9 cellular contexts compared by ENCODE assay signal in genomic region chr7:54839538-54840213, GRCh38.
DNase-seq lines count a peak whose midpoint lies in the region; ATAC-seq and TF ChIP-seq lines count a peak whose summit lies in the region.
"Had no signal": no experiment of that assay in that cellular context is flagged by ENCODE, and none has a peak within 500 bp of the region (broad histone marks: within the 10 kb centered on the region; RNA-seq: fewer than 3 reads in every experiment).

No MANE protein-coding gene starts in this region.

- POLR2A ChIA-PET in MCF 10A (lab: Yijun Ruan, JAX) = interaction anchor here (1.2 to 2.8 kb wide), 5 partner anchors 27 to 124 kb away, joined by 3 to 10 read pairs (median 3); no protein-coding TSS in a partner anchor

- H3K36me3 ChIP-seq in breast epithelium (no peaks in the 10 kb centered on the region), RWPE2 (ENCODE audit: low read depth) (no peaks in the 10 kb centered on the region; the same call in 1 of the 2 replicates)

- peak overlapping the region in 1 of 2 donors; percentile 88 for H3K27ac ChIP-seq in breast epithelium
- peak overlapping the region; percentile 92 for H3K27ac ChIP-seq in RWPE2 (ENCODE audit: poor library complexity, severe bottlenecking)

- no peaks in the 10 kb centered on the region for H3K27me3 Mint-ChIP-seq in MCF 10A (ENCODE audit: insufficient read depth, unreplicated experiment)

- H3K4me3 Mint-ChIP-seq in MCF 10A (ENCODE audit: unreplicated experiment) = no peak overlapping the region
- H3K4me3 Mint-ChIP-seq: activated naive CD8-positive, alpha-beta T cell had no signal

- H3K4me3 ChIP-seq in breast epithelium (no peak overlapping the region), RWPE2 (ENCODE audit: severe bottlenecking) (no peak overlapping the region), fibroblast of villous mesenchyme (ENCODE audit: low read depth, low read length) (no peak overlapping the region)

- H3K4me1 ChIP-seq in breast epithelium (no peaks in the 10 kb centered on the region), RWPE2 (ENCODE audit: insufficient read depth, poor library complexity, severe bottlenecking) (peaks cover 56% of the 10 kb centered on the region)

- TF ChIP-seq CTCF in MCF 10A (IDR thresholded peaks at IDR 0.05; ENCODE audit: unreplicated experiment) (peak; percentile 80), breast epithelium (IDR thresholded peaks at IDR 0.05) (no peak), RWPE2 (IDR thresholded peaks at IDR 0.05; ENCODE audit: poor library complexity, severe bottlenecking) (peak; percentile 95), fibroblast of villous mesenchyme (IDR thresholded peaks at IDR 0.05; ENCODE audit: insufficient read depth, low read depth, low read length) (peak; percentile 69)

- DNase-seq in MCF 10A (ENCODE audit: unreplicated experiment) (peak; percentile 81), breast epithelium (ENCODE audit: low spot score in 2 of 2) (no peak), RWPE2 (ENCODE audit: low spot score) (peak; percentile 80), fibroblast of villous mesenchyme (ENCODE audit: low read depth) (peak; percentile 37), renal cortical epithelial cell (ENCODE audit: low read depth) (peak; percentile 45), SIG-M5 treated with dmso at 0.1 percent for 504 hours (lab: John Stamatoyannopoulos, UW; ENCODE audit: unreplicated experiment) (no peak), superior temporal gyrus (ENCODE audit: extremely low spot score) (no peak), NOMO-1 treated with DMSO at 0.1 percent for 48 hours (lab: John Stamatoyannopoulos, UW; ENCODE audit: unreplicated experiment) (no peak)

- H3K9me3 Mint-ChIP-seq in MCF 10A (ENCODE audit: unreplicated experiment) = no peaks in the 10 kb centered on the region

- peaks cover 29% of the 10 kb centered on the region for H3K4me1 Mint-ChIP-seq in MCF 10A (ENCODE audit: insufficient read depth, unreplicated experiment)

- intact Hi-C loops in MCF 10A (cut with micrococcal nuclease) = loop anchor here (1.0 to 5.0 kb wide), 6 partner anchors 51 to 416 kb away; partner anchors contain the start of gene EGFR
- intact Hi-C loops in breast epithelium (cut with DNase I; ENCODE audit: low total_unique reads) = no loop called here

- BruUV-seq in MCF 10A (replicated peaks; lab: Mats Ljungman, UMichigan) = no TSS peak

- H3K9me3 ChIP-seq in breast epithelium (no peaks in the 10 kb centered on the region), RWPE2 (ENCODE audit: severe bottlenecking) (no peaks in the 10 kb centered on the region)

- TF ChIP-seq POLR2A in breast epithelium (IDR thresholded peaks at IDR 0.05) = no peak

- peak; percentile 88 for ATAC-seq in RWPE2 (ENCODE audit: low read depth)

- H3K27me3 ChIP-seq in breast epithelium (no peaks in the 10 kb centered on the region), RWPE2 (ENCODE audit: insufficient read depth, poor library complexity, severe bottlenecking) (no peaks in the 10 kb centered on the region)

- no peak overlapping the region for H3K27ac Mint-ChIP-seq in MCF 10A (ENCODE audit: low read depth, unreplicated experiment)
- H3K27ac Mint-ChIP-seq: activated naive CD8-positive, alpha-beta T cell had no signal

- no peaks in the 10 kb centered on the region for H3K36me3 Mint-ChIP-seq in MCF 10A (ENCODE audit: insufficient read depth, unreplicated experiment)
- H3K36me3 Mint-ChIP-seq: activated naive CD8-positive, alpha-beta T cell had no signal

- CTCF ChIA-PET in MCF 10A (lab: Yijun Ruan, JAX) = interaction anchor here (0.5 to 6.3 kb wide), 27 partner anchors 8 to 415 kb away, joined by 3 to 90 read pairs (median 4); no protein-coding TSS in a partner anchor

Comparison
In these comparisons a context has a peak if more than half of its experiments do, and no peak if none do; other contexts are left out.
1. DNase-seq: peak in MCF 10A (single experiment), RWPE2 (single experiment), fibroblast of villous mesenchyme (single experiment) and renal cortical epithelial cell (single experiment); none in breast epithelium (0 of 2), SIG-M5 treated with dmso at 0.1 percent for 504 hours (single experiment), superior temporal gyrus (single experiment) and NOMO-1 treated with DMSO at 0.1 percent for 48 hours (single experiment).
2. CTCF ChIP-seq: peak in MCF 10A (single experiment), RWPE2 (single experiment) and fibroblast of villous mesenchyme (single experiment); none in breast epithelium (0 of 3).